Comparison of ENCODE assay signal across 19 cellular contexts in genomic region chr5:156534906-156535305, GRCh38.
"Had no signal": no experiment of that assay in that cellular context is flagged by ENCODE, and none has a peak within 500 bp of the region (broad histone marks: within the 10 kb centered on the region; RNA-seq: fewer than 3 reads in every experiment).

No MANE protein-coding gene starts in this region.

- ATAC-seq: activated CD8-positive, alpha-beta memory T cell treated with anti-CD3 and anti-CD28 coated beads, Interleukin-2, amount 10 ng/mL, durations not matched to agents 7 days and 5 days; stimulated activated memory B cell treated with anti-CD40 and anti-IgM and Interleukin-4, amounts not matched to agents 10 μg/mL and 1 μg/mL and 100 μg/mL, for 72 hours had no signal

- H3K4me3 ChIP-seq: cardiac muscle cell, dorsolateral prefrontal cortex, neural progenitor cell, ovary, tibial artery, uterus had no signal

- H3K9me3 ChIP-seq: ovary, tibial artery, uterus had no signal

- H3K27me3 ChIP-seq: cardiac muscle cell, dorsolateral prefrontal cortex, neural progenitor cell, ovary, tibial artery, uterus had no signal

- H3K27ac ChIP-seq: cardiac muscle cell, neural progenitor cell, ovary, tibial artery, uterus had no signal

- H3K36me3 ChIP-seq: cardiac muscle cell, neural progenitor cell, ovary, tibial artery, uterus had no signal

- DNase-seq: activated CD4-positive, alpha-beta T cell treated with anti-CD3 and anti-CD28 coated beads for 1 hour; activated CD4-positive, alpha-beta T cell treated with anti-CD3 and anti-CD28 coated beads, Interleukin-2, amount 50 U/mL, for 4 hours; activated CD8-positive, alpha-beta memory T cell treated with anti-CD3 and anti-CD28 coated beads, Interleukin-2, amount 10 ng/mL, durations not matched to agents 7 days and 5 days; activated naive CD4-positive, alpha-beta T cell treated with anti-CD3 and anti-CD28 coated beads, Interleukin-2, amount 10 ng/mL, durations not matched to agents 7 days and 5 days; activated T-cell treated with anti-CD3 and anti-CD28 coated beads, Interleukin-2, amount 50 U/mL, for 24 hours; dorsolateral prefrontal cortex; erythroblast; immature natural killer cell; midbrain; naive B cell; ovary; stimulated activated CD4-positive, alpha-beta T cell treated with anti-CD3 and anti-CD28 coated beads, Interleukin-2, amount 100 ng/mL, for 48 hours; T-helper 1 cell; T1000; tibial artery; uterus had no signal

- H3K4me1 ChIP-seq: neural progenitor cell, uterus had no signal
